1 cellular context compared by ENCODE assay signal in genomic region chr1:160094806-160095205, GRCh38.
TF ChIP-seq lines count a peak whose summit lies in the region.

No MANE protein-coding gene starts in this region.

TF ChIP-seq in GM23338, 12 proteins besides CTCF, POLR2A, EP300 and RAD21 (continued from another document):
- no peak for TF ChIP-seq POLR2AphosphoS5 (IDR thresholded peaks at IDR 0.05; ENCODE audit: low read depth)
- no peak for TF ChIP-seq CREB1 (CRISPR knock-in tag; IDR thresholded peaks at IDR 0.05; ENCODE audit: low read depth)
- TF ChIP-seq STAT1 (IDR thresholded peaks at IDR 0.05; ENCODE audit: unreplicated experiment): no peak
- no peak for TF ChIP-seq JUNB (IDR thresholded peaks at IDR 0.05; ENCODE audit: unreplicated experiment)
TF ChIP-seq in GM23338: peak in this region for 0.
